ENCODE assay signal across 13 cellular contexts in genomic region chr19:17020823-17021222, GRCh38. TPM values are rescaled to one million over a fixed set of nuclear protein-coding genes. Genes with fewer than 3 reads are reported as not detected.
A peak's percentile ranks its signal among the peaks of the same experiment; 100 is the strongest.
DNase-seq lines count a peak whose midpoint lies in the region; ATAC-seq and TF ChIP-seq lines count a peak whose summit lies in the region.
"Had no signal": no experiment of that assay in that cellular context is flagged by ENCODE, and none has a peak within 500 bp of the region (broad histone marks: within the 10 kb centered on the region; RNA-seq: fewer than 3 reads in every experiment).

No MANE protein-coding gene starts in this region.

- H3K27me3 ChIP-seq in SK-N-SH (ENCODE audit: insufficient read depth) (peaks cover 41% of the 10 kb centered on the region), testis (no peaks in the 10 kb centered on the region)

- CTCF ChIA-PET in SK-N-SH (lab: Yijun Ruan, JAX) (interaction anchor here (0.7 kb wide), 1 partner anchor 32 kb away, joined by 3 read pairs; no protein-coding TSS in a partner anchor), OCI-LY7 (lab: Charles Lee; ENCODE audit: unreplicated experiment) (no interaction called here)

- WGBS in SK-N-SH (ENCODE audit: low lambda C conversion rate): 87% methylated on average over 2 of the region's 2 CpGs
- 61 to 85% methylated on average over 2 of the region's 2 CpGs for WGBS in testis, 2 donors

- no peak overlapping the region for H3K4me3 ChIP-seq in SK-N-SH (ENCODE audit: low read depth in 2 of 2, low read length in 1 of 2)
- H3K4me3 ChIP-seq in OCI-LY7 (ENCODE audit: low read depth, low read length, poor library complexity, severe bottlenecking): no peak overlapping the region
- H3K4me3 ChIP-seq in testis: no peak overlapping the region
- H3K4me3 ChIP-seq: tibial artery had no signal

- ATAC-seq in SK-N-SH treated with all-trans-retinoic acid at 6 μM for 48 hours: no peak
- ATAC-seq in HG02840 (IDR thresholded peaks at IDR 0.05; ENCODE audit: low FRiP score, unreplicated experiment): no peak

- TF ChIP-seq RAD21 in SK-N-SH (IDR thresholded peaks at IDR 0.05; ENCODE audit: low read length): no peak

- POLR2A ChIA-PET in SK-N-SH (lab: Yijun Ruan, JAX): no interaction called here
- POLR2A ChIA-PET in OCI-LY7 (lab: Charles Lee): no interaction called here

- H3K9ac ChIP-seq in SK-N-SH: no peak overlapping the region

- no peak for TF ChIP-seq CTCF in SK-N-SH (IDR thresholded peaks at IDR 0.05)
- TF ChIP-seq CTCF in OCI-LY7 (conservative IDR thresholded peaks at IDR 0.05; ENCODE audit: low read length): no peak
- TF ChIP-seq CTCF in testis (IDR thresholded peaks at IDR 0.05): no peak

- H3K27ac ChIP-seq in SK-N-SH (ENCODE audit: low read depth in 2 of 2, low read length in 1 of 2): no peak overlapping the region
- no peak overlapping the region for H3K27ac ChIP-seq in OCI-LY7 (ENCODE audit: low read depth, low read length, poor library complexity, severe bottlenecking)
- no peak overlapping the region for H3K27ac ChIP-seq in testis
- H3K27ac ChIP-seq: tibial artery had no signal

- no TSS peak for BruUV-seq in OCI-LY7 (replicated peaks; lab: Mats Ljungman, UMichigan)

- H3K4me2 ChIP-seq in SK-N-SH (no peak overlapping the region), OCI-LY7 (ENCODE audit: low read length) (no peak overlapping the region)

- intact Hi-C loops in OCI-LY7 (cut with micrococcal nuclease; ENCODE audit: unreplicated experiment): no loop called here
- intact Hi-C loops in testis (cut with DNase I; ENCODE audit: low total_unique reads): no loop called here

- no peaks in the 10 kb centered on the region for H3K79me2 ChIP-seq in SK-N-SH (ENCODE audit: insufficient read depth)
- no peaks in the 10 kb centered on the region for H3K79me2 ChIP-seq in OCI-LY7 (ENCODE audit: insufficient read depth, low read depth, low read length)

- DNase-seq in SK-N-SH: no peak
- peak; percentile 43 for DNase-seq in OCI-LY7 (ENCODE audit: low spot score)
- DNase-seq in erythroblast (lab: John Stamatoyannopoulos, UW): peak; percentile 17
- DNase-seq in testis: peak; percentile 47
- no peak for DNase-seq in AG08395 (ENCODE audit: low spot score)
- DNase-seq in NCI-H2107 (lab: John Stamatoyannopoulos, UW): no peak
- DNase-seq: activated naive CD8-positive, alpha-beta T cell treated with anti-CD3 and anti-CD28 coated beads for 36 hours; cerebellar nuclear complex; NCI-H2227 treated with DMSO at 0.1 percent for 48 hours; tibial artery had no signal

- H3F3A ChIP-seq in SK-N-SH (replicated peaks; ENCODE audit: insufficient read depth): no peaks in the 10 kb centered on the region

- H3K9me3 ChIP-seq in SK-N-SH (no peaks in the 10 kb centered on the region), OCI-LY7 (ENCODE audit: low read length) (peaks cover 4% of the 10 kb centered on the region; the same call in 1 of the 2 replicates), testis (no peaks in the 10 kb centered on the region)

- no peaks in the 10 kb centered on the region for H3K4me1 ChIP-seq in SK-N-SH (ENCODE audit: control insufficient read depth in 1 of 2, insufficient read depth in 2 of 2, low read depth in 1 of 2, low read length in 1 of 2)
- peaks cover 27% of the 10 kb centered on the region for H3K4me1 ChIP-seq in OCI-LY7 (ENCODE audit: insufficient read depth, low read length, poor library complexity, severe bottlenecking)
- H3K4me1 ChIP-seq in testis: no peaks in the 10 kb centered on the region

- H2AFZ ChIP-seq in SK-N-SH (ENCODE audit: low read depth): no peak overlapping the region
- peak overlapping the region; percentile 53; the same call in 1 of the 2 replicates for H2AFZ ChIP-seq in OCI-LY7 (ENCODE audit: low read length)

- H3K36me3 ChIP-seq in SK-N-SH (replicated peaks in 1 of 2; ENCODE audit: control insufficient read depth in 1 of 2, insufficient read depth in 2 of 2, low read length in 1 of 2) (no peaks in the 10 kb centered on the region), OCI-LY7 (ENCODE audit: insufficient read depth, low read length) (no peaks in the 10 kb centered on the region), testis (ENCODE audit: low read depth, missing control alignments) (no peaks in the 10 kb centered on the region)

- H4K20me1 ChIP-seq in SK-N-SH (ENCODE audit: insufficient read depth) (no peaks in the 10 kb centered on the region), OCI-LY7 (ENCODE audit: insufficient read depth, low read length) (no peaks in the 10 kb centered on the region)

- no peaks in the 10 kb centered on the region for H3K9me2 ChIP-seq in SK-N-SH
- no peaks in the 10 kb centered on the region for H3K9me2 ChIP-seq in OCI-LY7 (ENCODE audit: insufficient read depth, low read length)

- TF ChIP-seq POLR2A in erythroblast (IDR thresholded peaks at IDR 0.05; ENCODE audit: low read length) (no peak), testis (IDR thresholded peaks at IDR 0.05) (no peak)

- no peak for TF ChIP-seq EP300 in SK-N-SH (IDR thresholded peaks at IDR 0.05; ENCODE audit: borderline replicate concordance in 1 of 2, low read depth in 1 of 2, low read length in 1 of 2)

TF ChIP-seq in SK-N-SH, 30 proteins besides CTCF, POLR2A, EP300 and RAD21:
- TF ChIP-seq JUND (IDR thresholded peaks at IDR 0.05) (no peak), USF1 (IDR thresholded peaks at IDR 0.05; ENCODE audit: borderline replicate concordance, low read depth) (0 out of 2 replicates have a peak, but pooled peaks have one; percentile 22)
TF ChIP-seq in SK-N-SH: peak in this region for 1.

TF ChIP-seq in SK-N-SH treated with all-trans-retinoic acid at 6 μM for 48 hours, 23 proteins besides CTCF, POLR2A, EP300 and RAD21:
- TF ChIP-seq ESRRG (CRISPR knock-in tag; IDR thresholded peaks at IDR 0.05) (no peak), GLIS3 (CRISPR knock-in tag; IDR thresholded peaks at IDR 0.05) (no peak), CREB5 (CRISPR knock-in tag; IDR thresholded peaks at IDR 0.05; ENCODE audit: low read depth) (no peak), ZC3H10 (CRISPR knock-in tag; IDR thresholded peaks at IDR 0.05) (no peak)

RNA-seq across cellular contexts. Expression of gene CPAMD8, which starts 5.8 kb away (rescaled TPM):
- polyA plus RNA-seq in SK-N-SH (2012; rRNA removed) (1.0 and 1.2 TPM in 2 replicates), testis (ENCODE audit: insufficient read depth, low read depth, low replicate concordance) (12.0 TPM)
- polyA plus RNA-seq in SK-N-SH (2012; cell fraction: cytosol; rRNA removed): 0.45 and 0.62 TPM in 2 replicates
- 2.9 and 3.4 TPM in 2 replicates for polyA plus RNA-seq in SK-N-SH (2012; cell fraction: nucleus; rRNA removed)
- 0.32 TPM in 1 of 2 replicates, not detected in the other for total RNA-seq in OCI-LY7 (2014; rRNA removed; shearing (Covaris generic))
- total RNA-seq in OCI-LY7 (2022) (1.2 TPM in 2 replicates), testis (10 to 100 TPM; 30.8 to 46.1 TPM)
- total RNA-seq: H4 had no signal

RNA-seq across cellular contexts. Expression of gene HAUS8, which starts 54.4 kb away (rescaled TPM):
- polyA plus RNA-seq in SK-N-SH (2012; rRNA removed) (7.4 and 9.6 TPM in 2 replicates), testis (ENCODE audit: insufficient read depth, low read depth, low replicate concordance) (29.7 TPM)
- 7.0 and 8.5 TPM in 2 replicates for polyA plus RNA-seq in SK-N-SH (2012; cell fraction: cytosol; rRNA removed)
- polyA plus RNA-seq in SK-N-SH (2012; cell fraction: nucleus; rRNA removed): 12.9 and 16.9 TPM in 2 replicates
- 47.3 and 50.7 TPM in 2 replicates for total RNA-seq in OCI-LY7 (2014; rRNA removed; shearing (Covaris generic))
- total RNA-seq in OCI-LY7 (2022) (74.1 and 107 TPM in 2 replicates), testis (10 to 100 TPM; 20.0 to 23.5 TPM)

RNA-seq across cellular contexts. Expression of gene MYO9B, which starts 54.8 kb away (rescaled TPM):
- 28.4 and 37.6 TPM in 2 replicates for polyA plus RNA-seq in SK-N-SH (2012; rRNA removed)
- polyA plus RNA-seq in SK-N-SH (2012; cell fraction: cytosol; rRNA removed): 15.1 and 22.1 TPM in 2 replicates
- 120 and 128 TPM in 2 replicates for polyA plus RNA-seq in SK-N-SH (2012; cell fraction: nucleus; rRNA removed)
- total RNA-seq in OCI-LY7 (2014; rRNA removed; shearing (Covaris generic)): 74.7 and 84.9 TPM in 2 replicates
- total RNA-seq in OCI-LY7 (2022): 144 and 150 TPM in 2 replicates
- total RNA-seq in testis: 100 to 1,000 TPM; 407 TPM
- polyA plus RNA-seq in testis (ENCODE audit: insufficient read depth, low read depth, low replicate concordance): 121 TPM

Comparison
In these comparisons a context has a peak if more than half of its experiments do, and no peak if none do; other contexts are left out.
1. DNase-seq: peak in OCI-LY7 (single experiment), erythroblast (2 of 2) and testis (single experiment); none in SK-N-SH (single experiment), AG08395 (single experiment) and NCI-H2107 (single experiment).
2. RNA of gene CPAMD8, which starts 5.8 kb away (total RNA-seq): 30.8 to 46.1 TPM in testis; 0.32 to 1.2 TPM in OCI-LY7; every median in the first group is over 10 times any median in the second.